Comparison of ENCODE assay signal across 15 cellular contexts in the genomic region with DNA sequence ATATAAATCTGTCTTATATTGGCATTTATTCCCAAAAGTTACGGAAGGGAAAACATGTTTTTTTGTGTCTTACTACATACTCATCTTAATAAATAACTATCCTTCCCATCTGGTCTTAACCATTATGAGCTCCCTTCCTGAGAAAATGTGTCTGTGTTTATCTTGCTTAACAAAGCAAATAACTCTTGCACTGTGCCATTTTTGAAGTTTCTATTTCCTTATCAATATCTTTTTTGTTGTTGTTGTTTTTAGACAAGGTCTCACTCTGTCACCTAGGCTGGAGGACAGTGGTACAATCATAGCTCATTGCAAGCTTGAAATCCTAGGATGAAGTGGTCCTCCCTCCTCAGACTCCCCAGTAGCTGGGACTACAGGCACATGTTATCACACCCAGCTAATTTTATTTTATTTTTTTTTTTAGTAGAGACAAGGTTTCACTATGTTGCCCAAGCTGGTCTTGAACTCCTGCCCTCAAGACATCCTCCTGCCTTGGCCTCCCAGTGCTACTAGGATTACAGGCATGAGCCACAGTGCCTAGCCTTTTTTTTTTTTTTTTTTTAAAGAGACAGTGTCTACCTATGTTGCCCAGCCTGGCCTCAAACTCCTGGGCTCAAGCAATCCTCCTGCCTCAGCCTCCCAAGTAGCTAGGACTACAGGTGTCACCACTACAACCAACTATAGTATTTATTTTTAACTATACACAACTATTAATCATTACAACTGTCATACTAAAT. TPM values are rescaled to one million over a fixed set of nuclear protein-coding genes. Genes with fewer than 3 reads are reported as not detected.
DNase-seq lines count a peak whose midpoint lies in the region; ATAC-seq and TF ChIP-seq lines count a peak whose summit lies in the region.
"Had no signal": no experiment of that assay in that cellular context is flagged by ENCODE, and none has a peak within 500 bp of the region (broad histone marks: within the 10 kb centered on the region; RNA-seq: fewer than 3 reads in every experiment).

No MANE protein-coding gene starts in this region.

- no peaks in the 10 kb centered on the region for H3K27me3 ChIP-seq in CD8-positive, alpha-beta T cell (ENCODE audit: insufficient read depth, low read length)
- H3K27me3 ChIP-seq in GM23338 (ENCODE audit: insufficient read depth) (no peaks in the 10 kb centered on the region), MG63 (no peaks in the 10 kb centered on the region)

- H3K4me1 Mint-ChIP-seq in CD8-positive, alpha-beta T cell (ENCODE audit: low read depth) = peaks cover 76% of the 10 kb centered on the region
- H3K4me1 Mint-ChIP-seq in GM23338 (peaks cover 6% of the 10 kb centered on the region), natural killer cell (peaks cover 68 to 72% of the 10 kb centered on the region in 2 donors)
- H3K4me1 Mint-ChIP-seq in central memory CD8-positive, alpha-beta T cell = peaks cover 70% of the 10 kb centered on the region

- no peak for DNase-seq in CD8-positive, alpha-beta T cell
- DNase-seq in GM23338 (ENCODE audit: low spot score) (no peak), natural killer cell (no peak), NCI-H1694 treated with DMSO at 0.1 percent for 48 hours (lab: John Stamatoyannopoulos, UW) (no peak), MG63 (no peak)
- no peak for DNase-seq in central memory CD8-positive, alpha-beta T cell (ENCODE audit: low spot score in 2 of 2)
- DNase-seq: EL, NCI-H1105 treated with DMSO at 0.1 percent for 48 hours, NCI-H187 treated with DMSO at 0.1 percent for 48 hours, OCI-M1, RPMI8226, SIG-M5 had no signal

- H3K4me3 Mint-ChIP-seq in CD8-positive, alpha-beta T cell = peak overlapping the region; percentile 33
- H3K4me3 Mint-ChIP-seq in GM23338 = no peak overlapping the region
- H3K4me3 Mint-ChIP-seq in central memory CD8-positive, alpha-beta T cell = peak overlapping the region; percentile 23
- H3K4me3 Mint-ChIP-seq in natural killer cell = peak overlapping the region; percentile 35
- H3K4me3 Mint-ChIP-seq: B cell had no signal

- H3K9me3 ChIP-seq in CD8-positive, alpha-beta T cell (ENCODE audit: low read length) = no peaks in the 10 kb centered on the region
- no peaks in the 10 kb centered on the region for H3K9me3 ChIP-seq in MG63

- H3K27ac ChIP-seq in CD8-positive, alpha-beta T cell (ENCODE audit: low read depth, low read length) = no peak overlapping the region
- H3K27ac ChIP-seq in GM23338 (ENCODE audit: low read depth) = no peak overlapping the region

- CTCF ChIA-PET in CD8-positive, alpha-beta T cell (lab: Charles Lee) = no interaction called here

- H3K79me2 ChIP-seq in GM23338 (replicated peaks; ENCODE audit: insufficient read depth) = peaks cover 21% of the 10 kb centered on the region

- H2AFZ ChIP-seq in GM23338 = no peak overlapping the region

- H3K9me2 ChIP-seq in GM23338 (ENCODE audit: insufficient read depth) = no peaks in the 10 kb centered on the region

- no peak overlapping the region for H3K4me3 ChIP-seq in CD8-positive, alpha-beta T cell (ENCODE audit: low read depth, low read length)
- H3K4me3 ChIP-seq in GM23338 (no peak overlapping the region), MG63 (no peak overlapping the region)

- no peaks in the 10 kb centered on the region for H3K36me3 ChIP-seq in CD8-positive, alpha-beta T cell (ENCODE audit: insufficient read depth, low read length)
- H3K36me3 ChIP-seq in GM23338 (ENCODE audit: insufficient read depth) = no peaks in the 10 kb centered on the region
- no peaks in the 10 kb centered on the region for H3K36me3 ChIP-seq in MG63

- POLR2A ChIA-PET in CD8-positive, alpha-beta T cell (lab: Charles Lee) = interaction anchor here (0.6 to 1.2 kb wide), 3 partner anchors 38 to 71 kb away, joined by 3 to 5 read pairs (median 4); no protein-coding TSS in a partner anchor

- ATAC-seq in CD8-positive, alpha-beta T cell = no peak
- no peak for ATAC-seq in GM23338
- ATAC-seq in central memory CD8-positive, alpha-beta T cell (replicated peaks; ENCODE audit: extremely low read depth, poor library complexity, severe bottlenecking) = no peak
- no peak for ATAC-seq in natural killer cell
- ATAC-seq in HG03521 (IDR thresholded peaks at IDR 0.05; ENCODE audit: unreplicated experiment) = no peak

- H3K9me3 Mint-ChIP-seq in CD8-positive, alpha-beta T cell = no peaks in the 10 kb centered on the region
- H3K9me3 Mint-ChIP-seq in GM23338 = no peaks in the 10 kb centered on the region
- H3K9me3 Mint-ChIP-seq in central memory CD8-positive, alpha-beta T cell = no peaks in the 10 kb centered on the region
- no peaks in the 10 kb centered on the region for H3K9me3 Mint-ChIP-seq in natural killer cell
- H3K9me3 Mint-ChIP-seq: IgD-negative memory B cell had no signal

- H3K27me3 Mint-ChIP-seq in CD8-positive, alpha-beta T cell (ENCODE audit: low read depth) = no peaks in the 10 kb centered on the region
- peaks cover 3% of the 10 kb centered on the region for H3K27me3 Mint-ChIP-seq in GM23338 (ENCODE audit: insufficient read depth, low read depth, poor library complexity)
- H3K27me3 Mint-ChIP-seq in central memory CD8-positive, alpha-beta T cell = no peaks in the 10 kb centered on the region
- no peaks in the 10 kb centered on the region for H3K27me3 Mint-ChIP-seq in natural killer cell (ENCODE audit: low read depth in 2 of 2)
- H3K27me3 Mint-ChIP-seq: B cell, IgD-negative memory B cell had no signal

- H3K27ac Mint-ChIP-seq in CD8-positive, alpha-beta T cell = peak overlapping the region; percentile 66
- H3K27ac Mint-ChIP-seq in GM23338 = peak overlapping the region; percentile 54; the same call in 1 of the 2 replicates
- peak overlapping the region; percentile 41 for H3K27ac Mint-ChIP-seq in central memory CD8-positive, alpha-beta T cell (ENCODE audit: low read depth)
- H3K27ac Mint-ChIP-seq in natural killer cell = peak overlapping the region; percentile 77 to 86
- H3K27ac Mint-ChIP-seq: B cell, IgD-negative memory B cell had no signal

- peaks cover 14% of the 10 kb centered on the region for H3K36me3 Mint-ChIP-seq in CD8-positive, alpha-beta T cell
- H3K36me3 Mint-ChIP-seq in GM23338 (ENCODE audit: low read depth) (no peaks in the 10 kb centered on the region), natural killer cell (no peaks in the 10 kb centered on the region)
- H3K36me3 Mint-ChIP-seq in central memory CD8-positive, alpha-beta T cell (ENCODE audit: insufficient read depth) = peaks cover 15% of the 10 kb centered on the region
- H3K36me3 Mint-ChIP-seq: IgD-negative memory B cell had no signal

- TF ChIP-seq CTCF in CD8-positive, alpha-beta T cell (IDR thresholded peaks at IDR 0.05) = no peak
- TF ChIP-seq CTCF in GM23338 (conservative IDR thresholded peaks at IDR 0.05; ENCODE audit: low read depth in 2 of 2) = no peak
- TF ChIP-seq CTCF in natural killer cell (IDR thresholded peaks at IDR 0.05) = no peak

- intact Hi-C loops in CD8-positive, alpha-beta T cell (cut with DNase I, micrococcal nuclease) = loop anchor here in 1 of 2 experiments (5.0 kb wide), 1 partner anchor 35 kb away; a partner anchor contains a TSS
- intact Hi-C loops in natural killer cell (cut with micrococcal nuclease) = loop anchor here (5.0 kb wide), 2 partner anchors 35 kb away; a partner anchor contains a TSS

- H3K4me1 ChIP-seq in CD8-positive, alpha-beta T cell (ENCODE audit: insufficient read depth, low read length) = peaks cover 70% of the 10 kb centered on the region
- peaks cover 5% of the 10 kb centered on the region; the same call in 1 of the 2 replicates for H3K4me1 ChIP-seq in GM23338 (ENCODE audit: insufficient read depth)

- no peaks in the 10 kb centered on the region; the same call in 1 of the 2 replicates for H4K20me1 ChIP-seq in GM23338 (replicated peaks; ENCODE audit: insufficient read depth)

- H3F3A ChIP-seq in GM23338 (replicated peaks; ENCODE audit: low read depth) = no peaks in the 10 kb centered on the region

- H3K4me2 ChIP-seq in GM23338 = no peak overlapping the region

TF ChIP-seq in GM23338, 12 proteins besides CTCF, POLR2A, EP300 and RAD21 (continues in another document):
- TF ChIP-seq CREB1 (CRISPR knock-in tag; IDR thresholded peaks at IDR 0.05; ENCODE audit: low read depth) = no peak
- TF ChIP-seq, protein P1, sequence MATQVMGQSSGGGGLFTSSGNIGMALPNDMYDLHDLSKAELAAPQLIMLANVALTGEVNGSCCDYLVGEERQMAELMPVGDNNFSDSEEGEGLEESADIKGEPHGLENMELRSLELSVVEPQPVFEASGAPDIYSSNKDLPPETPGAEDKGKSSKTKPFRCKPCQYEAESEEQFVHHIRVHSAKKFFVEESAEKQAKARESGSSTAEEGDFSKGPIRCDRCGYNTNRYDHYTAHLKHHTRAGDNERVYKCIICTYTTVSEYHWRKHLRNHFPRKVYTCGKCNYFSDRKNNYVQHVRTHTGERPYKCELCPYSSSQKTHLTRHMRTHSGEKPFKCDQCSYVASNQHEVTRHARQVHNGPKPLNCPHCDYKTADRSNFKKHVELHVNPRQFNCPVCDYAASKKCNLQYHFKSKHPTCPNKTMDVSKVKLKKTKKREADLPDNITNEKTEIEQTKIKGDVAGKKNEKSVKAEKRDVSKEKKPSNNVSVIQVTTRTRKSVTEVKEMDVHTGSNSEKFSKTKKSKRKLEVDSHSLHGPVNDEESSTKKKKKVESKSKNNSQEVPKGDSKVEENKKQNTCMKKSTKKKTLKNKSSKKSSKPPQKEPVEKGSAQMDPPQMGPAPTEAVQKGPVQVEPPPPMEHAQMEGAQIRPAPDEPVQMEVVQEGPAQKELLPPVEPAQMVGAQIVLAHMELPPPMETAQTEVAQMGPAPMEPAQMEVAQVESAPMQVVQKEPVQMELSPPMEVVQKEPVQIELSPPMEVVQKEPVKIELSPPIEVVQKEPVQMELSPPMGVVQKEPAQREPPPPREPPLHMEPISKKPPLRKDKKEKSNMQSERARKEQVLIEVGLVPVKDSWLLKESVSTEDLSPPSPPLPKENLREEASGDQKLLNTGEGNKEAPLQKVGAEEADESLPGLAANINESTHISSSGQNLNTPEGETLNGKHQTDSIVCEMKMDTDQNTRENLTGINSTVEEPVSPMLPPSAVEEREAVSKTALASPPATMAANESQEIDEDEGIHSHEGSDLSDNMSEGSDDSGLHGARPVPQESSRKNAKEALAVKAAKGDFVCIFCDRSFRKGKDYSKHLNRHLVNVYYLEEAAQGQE (IDR thresholded peaks at IDR 0.05; ENCODE audit: unreplicated experiment) = no peak

RNA-seq across cellular contexts. Expression of a gene that starts 36.9 kb away (rescaled TPM):
- total RNA-seq in CD8-positive, alpha-beta T cell = 100 to 1,000 TPM; 324 to 341 TPM
- total RNA-seq in GM23338 (2014; rRNA removed; shearing (Covaris generic)) = 13.9 and 15.5 TPM in 2 replicates
- 3.2 TPM in 2 replicates for polyA plus RNA-seq in GM23338 (2016; fragmentation: Nextera tagmentation; extraction: Ambion mirVana)
- total RNA-seq in natural killer cell = 100 to 1,000 TPM; 172 to 237 (median 193) TPM
- total RNA-seq in MG63 (2014; rRNA removed; shearing (Covaris generic); ENCODE audit: low replicate concordance) = 1.9 and 6.1 TPM in 2 replicates

Comparison
In these comparisons a context has a peak if more than half of its experiments do, and no peak if none do; other contexts are left out.
1. RNA of a gene that starts 36.9 kb away (total RNA-seq): 324 to 341 TPM in CD8-positive, alpha-beta T cell and 172 to 237 TPM in natural killer cell; 13.9 to 15.5 TPM in GM23338 and 1.9 to 6.1 TPM in MG63; every median in the first group is over 10 times any median in the second.
2. Peak in every context shown above with its lines, with median percentiles within 50 percentile points of each other: H3K27ac Mint-ChIP-seq.